Comparison of ENCODE assay signal across 38 cellular contexts in genomic region chr10:78010278-78010677, GRCh38.
"Had no signal": no experiment of that assay in that cellular context is flagged by ENCODE, and none has a peak within 500 bp of the region (broad histone marks: within the 10 kb centered on the region; RNA-seq: fewer than 3 reads in every experiment).

No MANE protein-coding gene starts in this region.

- H3K27ac ChIP-seq: body of pancreas, breast epithelium, cardiac muscle cell, coronary artery, esophagus muscularis mucosa, foreskin keratinocyte, gastrocnemius medialis, heart left ventricle had no signal

- H3K4me1 Mint-ChIP-seq: activated CD4-positive, alpha-beta T cell treated with anti-CD3 and anti-CD28 coated beads for 36 hours; activated CD8-positive, alpha-beta memory T cell treated with anti-CD3 and anti-CD28 coated beads, Interleukin-2, amount 10 ng/mL, durations not matched to agents 7 days and 5 days; activated naive CD4-positive, alpha-beta T cell treated with anti-CD3 and anti-CD28 coated beads, Interleukin-2, amount 50 U/mL, for 24 hours; activated naive CD8-positive, alpha-beta T cell treated with anti-CD3 and anti-CD28 coated beads for 36 hours; activated naive CD8-positive, alpha-beta T cell treated with anti-CD3 and anti-CD28 coated beads, Interleukin-2, amount 50 U/mL, for 24 hours; central memory CD8-positive, alpha-beta T cell had no signal

- DNase-seq: activated CD4-positive, alpha-beta memory T cell treated with anti-CD3 and anti-CD28 coated beads for 36 hours; activated CD4-positive, alpha-beta T cell treated with anti-CD3 and anti-CD28 coated beads for 36 hours; activated CD4-positive, alpha-beta T cell treated with anti-CD3 and anti-CD28 coated beads, Interleukin-2, amount 10 ng/mL, durations not matched to agents 24 days and 14 days; activated CD4-positive, CD25-positive, alpha-beta regulatory T cell; activated CD4-positive, CD25-positive, alpha-beta regulatory T cell treated with anti-CD3 and anti-CD28 coated beads, Interleukin-2, amount 50 U/mL, for 72 hours; activated CD8-positive, alpha-beta memory T cell treated with anti-CD3 and anti-CD28 coated beads, Interleukin-2, amount 10 ng/mL, durations not matched to agents 7 days and 5 days; activated CD8-positive, alpha-beta memory T cell treated with anti-CD3 and anti-CD28 coated beads, Interleukin-2, amount 50 U/mL, for 4 hours; activated CD8-positive, alpha-beta T cell treated with anti-CD3 and anti-CD28 coated beads, Interleukin-2, amount 10 ng/mL, durations not matched to agents 7 days and 5 days; activated effector memory CD4-positive, alpha-beta T cell treated with anti-CD3 and anti-CD28 coated beads, Interleukin-2, amount 50 U/mL, for 16 hours; activated naive CD4-positive, alpha-beta T cell treated with anti-CD3 and anti-CD28 coated beads for 36 hours; activated naive CD8-positive, alpha-beta T cell treated with anti-CD3 and anti-CD28 coated beads for 36 hours; activated naive CD8-positive, alpha-beta T cell treated with anti-CD3 and anti-CD28 coated beads, Interleukin-2, amount 50 U/mL, for 24 hours; activated T-cell treated with anti-CD3 and anti-CD28 coated beads, Interleukin-2, amount 50 U/mL, for 1 hour; activated T-cell treated with anti-CD3 and anti-CD28 coated beads, Interleukin-2, amount 50 U/mL, for 48 hours; amygdala; aorta; body of pancreas; dorsolateral prefrontal cortex; effector memory CD4-positive, alpha-beta T cell; erythroblast; foreskin keratinocyte; gastrocnemius medialis; glutamatergic neuron; heart left ventricle; T-helper 1 cell; T-helper 17 cell; T1000 had no signal

- ATAC-seq: activated CD4-positive, alpha-beta T cell treated with anti-CD3 and anti-CD28 coated beads for 36 hours; activated CD8-positive, alpha-beta memory T cell treated with anti-CD3 and anti-CD28 coated beads, Interleukin-2, amount 10 ng/mL, durations not matched to agents 7 days and 5 days; activated CD8-positive, alpha-beta T cell treated with anti-CD3 and anti-CD28 coated beads, Interleukin-2, amount 10 ng/mL, durations not matched to agents 7 days and 5 days; activated naive CD8-positive, alpha-beta T cell treated with anti-CD3 and anti-CD28 coated beads, Interleukin-2, amount 50 U/mL, for 24 hours; body of pancreas; foreskin keratinocyte; gastrocnemius medialis; heart left ventricle; T-helper 17 cell had no signal

- H3K4me1 ChIP-seq: body of pancreas, breast epithelium, esophagus muscularis mucosa, foreskin keratinocyte had no signal

- H3K4me3 Mint-ChIP-seq: activated CD4-positive, alpha-beta memory T cell treated with anti-CD3 and anti-CD28 coated beads for 36 hours; activated CD4-positive, alpha-beta T cell treated with anti-CD3 and anti-CD28 coated beads for 36 hours; activated CD4-positive, alpha-beta T cell treated with anti-CD3 and anti-CD28 coated beads, Interleukin-2, amount 10 ng/mL, durations not matched to agents 24 days and 14 days; activated CD8-positive, alpha-beta memory T cell treated with anti-CD3 and anti-CD28 coated beads, Interleukin-2, amount 10 ng/mL, durations not matched to agents 7 days and 5 days; activated CD8-positive, alpha-beta T cell treated with anti-CD3 and anti-CD28 coated beads, Interleukin-2, amount 10 ng/mL, durations not matched to agents 7 days and 5 days; activated naive CD4-positive, alpha-beta T cell treated with anti-CD3 and anti-CD28 coated beads for 36 hours; activated naive CD4-positive, alpha-beta T cell treated with anti-CD3 and anti-CD28 coated beads, Interleukin-2, amount 50 U/mL, for 24 hours; activated naive CD8-positive, alpha-beta T cell treated with anti-CD3 and anti-CD28 coated beads for 36 hours; activated naive CD8-positive, alpha-beta T cell treated with anti-CD3 and anti-CD28 coated beads, Interleukin-2, amount 50 U/mL, for 24 hours; activated T-helper 1 cell treated with anti-CD3 and anti-CD28 coated beads, Interleukin-12 subunit alpha, Interleukin-12 subunit beta, Interleukin-2, Interleukin-4 antibody, amounts not matched to agents 30 ng/mL and 10 ng/mL and 1 ng/mL, durations not matched to agents 14 hours and 24 hours and 36 hours; central memory CD8-positive, alpha-beta T cell; dendritic cell treated with granulocyte-macrophage colony-stimulating factor and Interleukin-4, amounts not matched to agents 40 ng/mL and 50 ng/mL, for 4 days; T-helper 17 cell; T-helper 2 cell treated with Interferon-gamma antibody and Interleukin-4, amounts not matched to agents 5 μg/mL and 100 μg/mL, for 36 hours had no signal

- H3K9me3 Mint-ChIP-seq: activated CD4-positive, alpha-beta memory T cell treated with anti-CD3 and anti-CD28 coated beads for 36 hours; activated CD4-positive, alpha-beta T cell treated with anti-CD3 and anti-CD28 coated beads, Interleukin-2, amount 10 ng/mL, durations not matched to agents 24 days and 14 days; activated naive CD4-positive, alpha-beta T cell treated with anti-CD3 and anti-CD28 coated beads for 36 hours; activated naive CD4-positive, alpha-beta T cell treated with anti-CD3 and anti-CD28 coated beads, Interleukin-2, amount 50 U/mL, for 24 hours; activated naive CD8-positive, alpha-beta T cell treated with anti-CD3 and anti-CD28 coated beads for 36 hours; activated naive CD8-positive, alpha-beta T cell treated with anti-CD3 and anti-CD28 coated beads, Interleukin-2, amount 50 U/mL, for 24 hours; activated T-helper 1 cell treated with anti-CD3 and anti-CD28 coated beads, Interleukin-12 subunit alpha, Interleukin-12 subunit beta, Interleukin-2, Interleukin-4 antibody, amounts not matched to agents 30 ng/mL and 10 ng/mL and 1 ng/mL, durations not matched to agents 14 hours and 24 hours and 36 hours; activated T-helper 2 cell treated with anti-CD3 and anti-CD28 coated beads, Interferon-gamma antibody, Interleukin-2, Interleukin-4, amounts not matched to agents 10 μg/mL and 5 μg/mL and 100 μg/mL, durations not matched to agents 14 hours and 24 hours and 36 hours; central memory CD8-positive, alpha-beta T cell; dendritic cell treated with granulocyte-macrophage colony-stimulating factor and Interleukin-4, amounts not matched to agents 40 ng/mL and 50 ng/mL, for 4 days; T-helper 2 cell treated with Interferon-gamma antibody and Interleukin-4, amounts not matched to agents 5 μg/mL and 100 μg/mL, for 36 hours had no signal

- H3K4me3 ChIP-seq: adrenal gland, body of pancreas, breast epithelium, cardiac muscle cell, coronary artery, dorsolateral prefrontal cortex, esophagus muscularis mucosa, gastrocnemius medialis, heart left ventricle had no signal

- H3K27me3 Mint-ChIP-seq: activated CD4-positive, alpha-beta memory T cell treated with anti-CD3 and anti-CD28 coated beads for 36 hours; activated CD4-positive, alpha-beta T cell treated with anti-CD3 and anti-CD28 coated beads for 36 hours; activated CD4-positive, alpha-beta T cell treated with anti-CD3 and anti-CD28 coated beads, Interleukin-2, amount 10 ng/mL, durations not matched to agents 24 days and 14 days; activated CD8-positive, alpha-beta memory T cell treated with anti-CD3 and anti-CD28 coated beads, Interleukin-2, amount 10 ng/mL, durations not matched to agents 7 days and 5 days; activated naive CD4-positive, alpha-beta T cell treated with anti-CD3 and anti-CD28 coated beads, Interleukin-2, amount 50 U/mL, for 24 hours; activated naive CD8-positive, alpha-beta T cell treated with anti-CD3 and anti-CD28 coated beads for 36 hours; activated naive CD8-positive, alpha-beta T cell treated with anti-CD3 and anti-CD28 coated beads, Interleukin-2, amount 50 U/mL, for 24 hours; central memory CD8-positive, alpha-beta T cell; dendritic cell treated with granulocyte-macrophage colony-stimulating factor and Interleukin-4, amounts not matched to agents 40 ng/mL and 50 ng/mL, for 4 days; T-helper 17 cell had no signal

- H3K27ac Mint-ChIP-seq: activated CD4-positive, alpha-beta memory T cell treated with anti-CD3 and anti-CD28 coated beads for 36 hours; activated CD4-positive, alpha-beta T cell treated with anti-CD3 and anti-CD28 coated beads for 36 hours; activated CD4-positive, alpha-beta T cell treated with anti-CD3 and anti-CD28 coated beads, Interleukin-2, amount 10 ng/mL, durations not matched to agents 24 days and 14 days; activated CD8-positive, alpha-beta memory T cell treated with anti-CD3 and anti-CD28 coated beads, Interleukin-2, amount 10 ng/mL, durations not matched to agents 7 days and 5 days; activated CD8-positive, alpha-beta T cell treated with anti-CD3 and anti-CD28 coated beads, Interleukin-2, amount 10 ng/mL, durations not matched to agents 7 days and 5 days; activated naive CD4-positive, alpha-beta T cell treated with anti-CD3 and anti-CD28 coated beads for 36 hours; activated naive CD4-positive, alpha-beta T cell treated with anti-CD3 and anti-CD28 coated beads, Interleukin-2, amount 50 U/mL, for 24 hours; activated naive CD8-positive, alpha-beta T cell treated with anti-CD3 and anti-CD28 coated beads for 36 hours; activated naive CD8-positive, alpha-beta T cell treated with anti-CD3 and anti-CD28 coated beads, Interleukin-2, amount 50 U/mL, for 24 hours; activated T-helper 1 cell treated with anti-CD3 and anti-CD28 coated beads, Interleukin-12 subunit alpha, Interleukin-12 subunit beta, Interleukin-2, Interleukin-4 antibody, amounts not matched to agents 30 ng/mL and 10 ng/mL and 1 ng/mL, durations not matched to agents 14 hours and 24 hours and 36 hours; activated T-helper 2 cell treated with anti-CD3 and anti-CD28 coated beads, Interferon-gamma antibody, Interleukin-2, Interleukin-4, amounts not matched to agents 10 μg/mL and 5 μg/mL and 100 μg/mL, durations not matched to agents 14 hours and 24 hours and 36 hours; dendritic cell treated with granulocyte-macrophage colony-stimulating factor and Interleukin-4, amounts not matched to agents 40 ng/mL and 50 ng/mL, for 4 days; T-helper 17 cell; T-helper 2 cell treated with Interferon-gamma antibody and Interleukin-4, amounts not matched to agents 5 μg/mL and 100 μg/mL, for 36 hours had no signal

- H3K27me3 ChIP-seq: adrenal gland, body of pancreas, breast epithelium, cardiac muscle cell, dorsolateral prefrontal cortex, esophagus muscularis mucosa, foreskin keratinocyte, gastrocnemius medialis, heart left ventricle had no signal

- H3K9me3 ChIP-seq: adrenal gland, body of pancreas, breast epithelium, esophagus muscularis mucosa, gastrocnemius medialis, heart left ventricle had no signal
